ENCODE assay signal across 12 cellular contexts in genomic region chr5:3412146-3412545, GRCh38.
DNase-seq lines count a peak whose midpoint lies in the region; ATAC-seq lines count a peak whose summit lies in the region.
"Had no signal": no experiment of that assay in that cellular context is flagged by ENCODE, and none has a peak within 500 bp of the region (broad histone marks: within the 10 kb centered on the region; RNA-seq: fewer than 3 reads in every experiment).

No MANE protein-coding gene starts in this region.

- no peaks in the 10 kb centered on the region for H4K20me1 ChIP-seq in BLaER1

- H3K4me1 ChIP-seq in BLaER1: no peaks in the 10 kb centered on the region

- no peak for DNase-seq in activated naive CD4-positive, alpha-beta T cell treated with anti-CD3 and anti-CD28 coated beads, Interleukin-2, amount 10 ng/mL, durations not matched to agents 7 days and 5 days
- DNase-seq in activated naive CD4-positive, alpha-beta T cell treated with anti-CD3 and anti-CD28 coated beads, Interleukin-2, amount 50 U/mL, for 16 hours: no peak
- DNase-seq in M059J (ENCODE audit: low read depth) (peak; percentile 2), T-helper 17 cell (no peak), glomerular visceral epithelial cell (ENCODE audit: extremely low spot score) (no peak)
- DNase-seq in activated CD4-positive, alpha-beta T cell treated with anti-CD3 and anti-CD28 coated beads, Interleukin-2, amount 10 ng/mL, durations not matched to agents 7 days and 5 days: no peak
- DNase-seq: DMS53, H7, IMR-90 had no signal

- peak overlapping the region; percentile 11; the same call in 1 of the 2 replicates for H3K4me2 ChIP-seq in BLaER1
- H3K4me2 ChIP-seq: GM23338 had no signal

- H3K4me3 Mint-ChIP-seq in activated naive CD4-positive, alpha-beta T cell treated with anti-CD3 and anti-CD28 coated beads, Interleukin-2, amount 10 ng/mL, durations not matched to agents 7 days and 5 days: no peak overlapping the region
- peak overlapping the region; percentile 0 for H3K4me3 Mint-ChIP-seq in T-helper 17 cell
- no peak overlapping the region for H3K4me3 Mint-ChIP-seq in activated CD4-positive, alpha-beta T cell treated with anti-CD3 and anti-CD28 coated beads, Interleukin-2, amount 10 ng/mL, durations not matched to agents 7 days and 5 days
- H3K4me3 Mint-ChIP-seq: GM23338 had no signal

- H3K9me3 Mint-ChIP-seq in activated naive CD4-positive, alpha-beta T cell treated with anti-CD3 and anti-CD28 coated beads, Interleukin-2, amount 10 ng/mL, durations not matched to agents 7 days and 5 days: peaks cover 15% of the 10 kb centered on the region
- H3K9me3 Mint-ChIP-seq in activated CD4-positive, alpha-beta T cell treated with anti-CD3 and anti-CD28 coated beads, Interleukin-2, amount 10 ng/mL, durations not matched to agents 7 days and 5 days: peaks cover 20% of the 10 kb centered on the region

- peak overlapping the region; percentile 59 for H3K27ac Mint-ChIP-seq in activated naive CD4-positive, alpha-beta T cell treated with anti-CD3 and anti-CD28 coated beads, Interleukin-2, amount 10 ng/mL, durations not matched to agents 7 days and 5 days
- no peak overlapping the region for H3K27ac Mint-ChIP-seq in T-helper 17 cell
- no peak overlapping the region for H3K27ac Mint-ChIP-seq in activated CD4-positive, alpha-beta T cell treated with anti-CD3 and anti-CD28 coated beads, Interleukin-2, amount 10 ng/mL, durations not matched to agents 7 days and 5 days
- H3K27ac Mint-ChIP-seq: GM23338 had no signal

- H3K4me1 Mint-ChIP-seq in activated naive CD4-positive, alpha-beta T cell treated with anti-CD3 and anti-CD28 coated beads, Interleukin-2, amount 10 ng/mL, durations not matched to agents 7 days and 5 days: peaks cover 8% of the 10 kb centered on the region
- H3K4me1 Mint-ChIP-seq in T-helper 17 cell: no peaks in the 10 kb centered on the region
- H3K4me1 Mint-ChIP-seq in activated CD4-positive, alpha-beta T cell treated with anti-CD3 and anti-CD28 coated beads, Interleukin-2, amount 10 ng/mL, durations not matched to agents 7 days and 5 days: peaks cover 10% of the 10 kb centered on the region
- H3K4me1 Mint-ChIP-seq: GM23338 had no signal

- ATAC-seq in T-helper 17 cell: no peak
- ATAC-seq: GM23338 had no signal

- H3K9ac ChIP-seq in BLaER1: no peak overlapping the region

- H3K27ac ChIP-seq in BLaER1: no peak overlapping the region
- H3K27ac ChIP-seq: 22Rv1 had no signal

- H3K27me3 ChIP-seq in BLaER1: no peaks in the 10 kb centered on the region

- H3K27me3 Mint-ChIP-seq in activated naive CD4-positive, alpha-beta T cell treated with anti-CD3 and anti-CD28 coated beads, Interleukin-2, amount 10 ng/mL, durations not matched to agents 7 days and 5 days: peaks cover 3% of the 10 kb centered on the region
- H3K27me3 Mint-ChIP-seq in T-helper 17 cell: no peaks in the 10 kb centered on the region
- no peaks in the 10 kb centered on the region for H3K27me3 Mint-ChIP-seq in activated CD4-positive, alpha-beta T cell treated with anti-CD3 and anti-CD28 coated beads, Interleukin-2, amount 10 ng/mL, durations not matched to agents 7 days and 5 days

- POLR2A ChIA-PET in activated CD4-positive, alpha-beta T cell treated with anti-CD3 and anti-CD28 coated beads, Interleukin-2, amount 10 ng/mL, durations not matched to agents 7 days and 5 days (lab: Charles Lee): no interaction called here

- no peaks in the 10 kb centered on the region for H3K36me3 ChIP-seq in BLaER1

- H3K9me3 ChIP-seq in BLaER1 (peaks cover 25% of the 10 kb centered on the region), T-helper 17 cell (ENCODE audit: control insufficient read depth, low read length, poor library complexity, severe bottlenecking) (no peaks in the 10 kb centered on the region)

- H3K36me3 Mint-ChIP-seq in activated naive CD4-positive, alpha-beta T cell treated with anti-CD3 and anti-CD28 coated beads, Interleukin-2, amount 10 ng/mL, durations not matched to agents 7 days and 5 days: no peaks in the 10 kb centered on the region
- no peaks in the 10 kb centered on the region for H3K36me3 Mint-ChIP-seq in T-helper 17 cell (ENCODE audit: low read depth)
- no peaks in the 10 kb centered on the region for H3K36me3 Mint-ChIP-seq in activated CD4-positive, alpha-beta T cell treated with anti-CD3 and anti-CD28 coated beads, Interleukin-2, amount 10 ng/mL, durations not matched to agents 7 days and 5 days (ENCODE audit: low read depth)

- CTCF ChIA-PET in activated naive CD4-positive, alpha-beta T cell treated with anti-CD3 and anti-CD28 coated beads, Interleukin-2, amount 10 ng/mL, durations not matched to agents 7 days and 5 days (lab: Charles Lee): no interaction called here
- CTCF ChIA-PET in activated CD4-positive, alpha-beta T cell treated with anti-CD3 and anti-CD28 coated beads, Interleukin-2, amount 10 ng/mL, durations not matched to agents 7 days and 5 days (lab: Charles Lee): no interaction called here

- H3K4me3 ChIP-seq in BLaER1: no peak overlapping the region
- H3K4me3 ChIP-seq: GM23338 had no signal
